18 cellular contexts compared by ENCODE assay signal in the genomic region with DNA sequence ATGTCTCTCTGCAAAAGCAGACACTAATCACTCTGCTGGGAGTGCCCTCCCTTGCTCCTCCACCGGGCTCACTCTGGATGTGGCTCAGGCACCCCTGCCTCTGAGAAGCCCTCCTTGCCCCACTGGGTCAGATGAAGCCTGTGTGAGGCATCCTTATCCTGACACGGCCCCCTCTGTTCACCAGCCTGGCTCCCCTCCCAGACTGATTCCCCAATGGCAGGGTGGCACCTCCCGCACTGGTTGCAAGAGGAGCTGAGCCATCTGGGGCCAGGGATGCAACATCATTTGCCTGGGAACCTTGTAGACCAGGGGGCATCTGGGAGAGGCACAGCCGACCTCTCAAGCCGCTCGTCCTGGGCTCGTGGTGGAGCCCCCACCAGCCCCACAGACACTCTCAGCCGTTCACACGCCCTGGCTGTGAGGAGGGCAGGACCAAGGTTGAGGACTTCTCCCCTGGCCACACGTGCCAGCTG. TPM values are rescaled to one million over a fixed set of nuclear protein-coding genes. Genes with fewer than 3 reads are reported as not detected.
"Had no signal": no experiment of that assay in that cellular context is flagged by ENCODE, and none has a peak within 500 bp of the region (broad histone marks: within the 10 kb centered on the region; RNA-seq: fewer than 3 reads in every experiment).

No MANE protein-coding gene starts in this region.

- ATAC-seq: activated CD8-positive, alpha-beta memory T cell treated with anti-CD3 and anti-CD28 coated beads, Interleukin-2, amount 10 ng/mL, durations not matched to agents 7 days and 5 days; activated T-helper 17 cell treated with anti-CD3 and anti-CD28 coated beads, Interleukin-2, amount 50 U/mL, for 72 hours; mucosa of descending colon; pancreas; stimulated activated naive B cell treated with anti-CD40 and anti-IgM and Interleukin-4, amounts not matched to agents 10 μg/mL and 1 μg/mL and 100 μg/mL, for 72 hours; T-cell had no signal

- H3K36me3 ChIP-seq: left lung, pancreas had no signal

- H3K4me3 ChIP-seq: dorsolateral prefrontal cortex, left lung, mucosa of descending colon, pancreas had no signal

- H3K4me1 ChIP-seq: pancreas had no signal

- FAIRE-seq: pancreas, urothelium cell line had no signal

- H3K9me3 ChIP-seq: left lung, mucosa of descending colon, pancreas had no signal

- H3K27ac ChIP-seq: dorsolateral prefrontal cortex, left lung, pancreas had no signal

- H3K27me3 ChIP-seq: dorsolateral prefrontal cortex, pancreas had no signal

- DNase-seq: activated CD4-positive, alpha-beta memory T cell treated with anti-CD3 and anti-CD28 coated beads, Interleukin-2, amount 10 ng/mL, durations not matched to agents 7 days and 5 days; activated CD4-positive, alpha-beta T cell treated with anti-CD3 and anti-CD28 coated beads for 48 hours; activated CD4-positive, CD25-positive, alpha-beta regulatory T cell; activated CD8-positive, alpha-beta memory T cell treated with anti-CD3 and anti-CD28 coated beads, Interleukin-2, amount 10 ng/mL, durations not matched to agents 7 days and 5 days; activated naive CD4-positive, alpha-beta T cell; activated naive CD8-positive, alpha-beta T cell treated with anti-CD3 and anti-CD28 coated beads, Interleukin-2, amount 10 ng/mL, durations not matched to agents 7 days and 5 days; amygdala; dorsolateral prefrontal cortex; glutamatergic neuron; mucosa of descending colon; naive B cell; pancreas; stimulated activated naive B cell treated with anti-CD40 and anti-IgM and Interleukin-4, amounts not matched to agents 10 μg/mL and 1 μg/mL and 100 μg/mL, for 72 hours; T-cell had no signal

RNA-seq across cellular contexts. Expression of gene SMTNL2, which starts 6.7 kb away (rescaled TPM):
- total RNA-seq: activated CD4-positive, alpha-beta memory T cell treated with anti-CD3 and anti-CD28 coated beads, Interleukin-2, amount 10 ng/mL, durations not matched to agents 7 days and 5 days; activated CD8-positive, alpha-beta memory T cell treated with anti-CD3 and anti-CD28 coated beads, Interleukin-2, amount 10 ng/mL, durations not matched to agents 7 days and 5 days; activated naive CD8-positive, alpha-beta T cell treated with anti-CD3 and anti-CD28 coated beads, Interleukin-2, amount 10 ng/mL, durations not matched to agents 7 days and 5 days; activated T-helper 17 cell treated with anti-CD3 and anti-CD28 coated beads, Interleukin-2, amount 50 U/mL, for 72 hours; T-cell had no signal

RNA-seq across cellular contexts. Expression of gene GGT6, which starts 30.6 kb away (rescaled TPM):
- total RNA-seq: activated CD4-positive, alpha-beta memory T cell treated with anti-CD3 and anti-CD28 coated beads, Interleukin-2, amount 10 ng/mL, durations not matched to agents 7 days and 5 days; activated CD8-positive, alpha-beta memory T cell treated with anti-CD3 and anti-CD28 coated beads, Interleukin-2, amount 10 ng/mL, durations not matched to agents 7 days and 5 days; activated naive CD8-positive, alpha-beta T cell treated with anti-CD3 and anti-CD28 coated beads, Interleukin-2, amount 10 ng/mL, durations not matched to agents 7 days and 5 days; activated T-helper 17 cell treated with anti-CD3 and anti-CD28 coated beads, Interleukin-2, amount 50 U/mL, for 72 hours; T-cell had no signal

RNA-seq across cellular contexts. Expression of gene ALOX15, which starts 50.5 kb away (rescaled TPM):
- total RNA-seq: activated CD4-positive, alpha-beta memory T cell treated with anti-CD3 and anti-CD28 coated beads, Interleukin-2, amount 10 ng/mL, durations not matched to agents 7 days and 5 days; activated CD8-positive, alpha-beta memory T cell treated with anti-CD3 and anti-CD28 coated beads, Interleukin-2, amount 10 ng/mL, durations not matched to agents 7 days and 5 days; activated naive CD8-positive, alpha-beta T cell treated with anti-CD3 and anti-CD28 coated beads, Interleukin-2, amount 10 ng/mL, durations not matched to agents 7 days and 5 days; kidney epithelial cell; pancreas had no signal
